In the genomic region with DNA sequence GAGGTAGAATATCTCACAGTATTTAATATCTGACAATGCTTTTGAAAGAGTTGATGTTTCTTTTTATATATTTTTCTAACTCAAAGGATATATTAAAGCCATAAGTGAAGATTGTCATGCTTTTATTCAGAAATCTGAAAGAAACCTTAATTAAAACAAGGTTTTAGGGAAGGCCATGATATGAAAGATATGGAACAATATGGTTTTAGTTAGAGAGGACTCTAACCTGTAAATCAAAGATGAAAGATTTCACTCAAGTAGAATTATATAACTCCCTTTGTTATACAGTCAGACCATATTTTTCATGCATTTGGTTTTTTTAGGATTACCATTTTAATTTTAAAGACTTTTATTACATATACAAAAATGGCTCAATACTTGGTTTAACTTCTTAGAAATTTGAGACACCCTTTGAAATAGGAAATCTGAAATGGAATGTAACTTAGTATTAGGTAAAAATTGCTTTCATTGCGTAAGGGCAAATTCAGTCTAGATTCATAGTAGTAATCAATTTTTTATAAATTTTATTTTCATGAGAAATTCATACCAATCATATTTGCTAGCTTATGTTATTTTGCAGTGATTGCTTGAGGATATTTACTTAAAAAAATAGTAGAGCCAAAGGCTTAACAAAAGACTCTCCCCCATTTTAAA, we compare ENCODE assay signal across 19 cellular contexts.
DNase-seq lines count a peak whose midpoint lies in the region; ATAC-seq, FAIRE-seq and TF ChIP-seq lines count a peak whose summit lies in the region.
"Had no signal": no experiment of that assay in that cellular context is flagged by ENCODE, and none has a peak within 500 bp of the region (broad histone marks: within the 10 kb centered on the region; RNA-seq: fewer than 3 reads in every experiment).

No MANE protein-coding gene starts in this region.

- H3K36me3 ChIP-seq in SJSA1 (no peaks in the 10 kb centered on the region), adipocyte (ENCODE audit: control insufficient read depth, insufficient read depth, low read length, severe bottlenecking) (no peaks in the 10 kb centered on the region), pancreas (no peaks in the 10 kb centered on the region)
- H3K36me3 ChIP-seq: BLaER1 had no signal

- intact Hi-C loops in pancreas (cut with DNase I) = no loop called here

- 90 to 98% methylated on average over 1 of the region's 1 CpG for WGBS in pancreas, 2 donors

- H3K27me3 ChIP-seq in SJSA1 (replicated peaks) (no peaks in the 10 kb centered on the region), adipocyte (replicated peaks; ENCODE audit: control insufficient read depth, insufficient read depth, low read length) (no peaks in the 10 kb centered on the region), pancreas (no peaks in the 10 kb centered on the region)
- H3K27me3 ChIP-seq: BLaER1 had no signal

- H3K9ac ChIP-seq in adipocyte (ENCODE audit: low read length) = no peak overlapping the region
- H3K9ac ChIP-seq: BLaER1 had no signal

- no peak for TF ChIP-seq CTCF in pancreas (IDR thresholded peaks at IDR 0.05)

- DNase-seq in GM03348 (ENCODE audit: low spot score) = peak; percentile 6
- DNase-seq in SJSA1 (ENCODE audit: low read depth in 1 of 2, low spot score in 2 of 2) = no peak
- DNase-seq in adipocyte (ENCODE audit: low read depth) = peak; percentile 58
- no peak for DNase-seq in pancreas
- DNase-seq in NCI-H69 (lab: John Stamatoyannopoulos, UW) = no peak
- no peak for DNase-seq in islet precursor cell
- no peak for DNase-seq in DMS79 (lab: John Stamatoyannopoulos, UW)
- DNase-seq: 8988T; CD4-positive, alpha-beta memory T cell; DMS153; DMS79 treated with DMSO at 0.1 percent for 48 hours; HFFc6 had no signal

- H3K4me1 ChIP-seq in SJSA1 (replicated peaks) (peaks cover 39% of the 10 kb centered on the region), adipocyte (ENCODE audit: control insufficient read depth, insufficient read depth, low read length) (peaks cover 45% of the 10 kb centered on the region), pancreas (no peaks in the 10 kb centered on the region)
- H3K4me1 ChIP-seq: BLaER1 had no signal

- H3K4me3 ChIP-seq in SJSA1 = no peak overlapping the region
- no peak overlapping the region for H3K4me3 ChIP-seq in adipocyte (ENCODE audit: low read length)
- no peak overlapping the region for H3K4me3 ChIP-seq in pancreas
- H3K4me3 ChIP-seq: BLaER1, GM23338 had no signal

- H3K9me3 ChIP-seq in SJSA1 (replicated peaks) (no peaks in the 10 kb centered on the region), adipocyte (ENCODE audit: control insufficient read depth, low read length) (no peaks in the 10 kb centered on the region), pancreas (no peaks in the 10 kb centered on the region)
- H3K9me3 ChIP-seq: BLaER1 had no signal

- H3K27ac ChIP-seq in SJSA1 = peak overlapping the region; percentile 83
- H3K27ac ChIP-seq in pancreas = no peak overlapping the region
- H3K27ac ChIP-seq: BLaER1 had no signal

- peak; percentile 29 for FAIRE-seq in pancreas (lab: Jason Lieb, UNC)
- FAIRE-seq: GM12892, GM18507, HepG2 had no signal

- ATAC-seq in pancreas = no peak
- ATAC-seq in HG02642 (IDR thresholded peaks at IDR 0.05; ENCODE audit: poor library complexity, unreplicated experiment) = no peak
- ATAC-seq: GM23338, HCT116, HepG2 had no signal

Comparison
In these comparisons a context has a peak if more than half of its experiments do, and no peak if none do; other contexts are left out.
1. DNase-seq: peak in GM03348 (single experiment) and adipocyte (single experiment); none in SJSA1 (0 of 2), pancreas (0 of 6), NCI-H69 (single experiment), islet precursor cell (single experiment) and DMS79 (single experiment).